12 cellular contexts compared by ENCODE assay signal in genomic region chr20:37773260-37773825, GRCh38.
"Had no signal": no experiment of that assay in that cellular context is flagged by ENCODE, and none has a peak within 500 bp of the region (broad histone marks: within the 10 kb centered on the region; RNA-seq: fewer than 3 reads in every experiment).

No MANE protein-coding gene starts in this region.

- H3K4me1 ChIP-seq: parathyroid adenoma, thyroid gland had no signal

- H3K27ac ChIP-seq: foreskin keratinocyte, heart left ventricle, parathyroid adenoma, right atrium auricular region, thyroid gland had no signal

- H3K9ac ChIP-seq: parathyroid adenoma had no signal

- H3K27me3 Mint-ChIP-seq: activated naive CD8-positive, alpha-beta T cell had no signal

- H3K27ac Mint-ChIP-seq: activated naive CD8-positive, alpha-beta T cell had no signal

- H3K4me3 ChIP-seq: heart left ventricle, right atrium auricular region, thyroid gland had no signal

- H3K27me3 ChIP-seq: foreskin keratinocyte, heart left ventricle, right atrium auricular region, thyroid gland had no signal

- H3K9me3 ChIP-seq: heart left ventricle, right atrium auricular region, thyroid gland had no signal

- ATAC-seq: activated CD4-positive, CD25-positive, alpha-beta regulatory T cell treated with anti-CD3 and anti-CD28 coated beads, Interleukin-2, amount 50 U/mL, for 24 hours; foreskin keratinocyte; heart left ventricle had no signal

- DNase-seq: activated CD4-positive, alpha-beta T cell treated with anti-CD3 and anti-CD28 coated beads, Interleukin-2, amount 50 U/mL, for 4 hours; activated effector memory CD4-positive, alpha-beta T cell treated with anti-CD3 and anti-CD28 coated beads, Interleukin-2, amount 50 U/mL, for 16 hours; activated T-cell treated with anti-CD3 and anti-CD28 coated beads, Interleukin-2, amount 50 U/mL, for 1 hour; heart left ventricle; islet precursor cell; small intestine; thyroid gland had no signal

- H3K4me3 Mint-ChIP-seq: activated naive CD8-positive, alpha-beta T cell had no signal

- H2AFZ ChIP-seq: parathyroid adenoma had no signal
